1 cellular context compared by ENCODE assay signal in genomic region chr13:114266241-114266640, GRCh38.
TF ChIP-seq lines count a peak whose summit lies in the region.

No MANE protein-coding gene starts in this region.

TF ChIP-seq in HepG2, 621 proteins besides CTCF, POLR2A, EP300 and RAD21:
- TF ChIP-seq FOSL2 (CRISPR knock-in tag; IDR thresholded peaks at IDR 0.05) = no peak
- TF ChIP-seq ZNF629 (CRISPR knock-in tag; conservative IDR thresholded peaks at IDR 0.05) = peak; percentile 68
